In genomic region chr14:68249534-68250517, GRCh38 we compare ENCODE assay signal across 1 cellular context.
TF ChIP-seq lines count a peak whose summit lies in the region.

No MANE protein-coding gene starts in this region.

TF ChIP-seq in SK-N-SH, 30 proteins besides CTCF, POLR2A, EP300 and RAD21 (continued from another document):
- no peak for TF ChIP-seq TEAD4 (IDR thresholded peaks at IDR 0.05; ENCODE audit: borderline replicate concordance, insufficient read depth)
- TF ChIP-seq MXI1 (IDR thresholded peaks at IDR 0.05; ENCODE audit: low read depth, low read length), result no peak
- TF ChIP-seq NRF1 (IDR thresholded peaks at IDR 0.05; ENCODE audit: low read depth, low read length), result no peak
- TF ChIP-seq ZBTB33 (IDR thresholded peaks at IDR 0.05; ENCODE audit: borderline replicate concordance, low read depth), result no peak
- 0 out of 2 replicates have a peak, but pooled peaks have one; percentile 42 for TF ChIP-seq FOXM1 (IDR thresholded peaks at IDR 0.05; ENCODE audit: low read depth)
- TF ChIP-seq MAX (IDR thresholded peaks at IDR 0.05; ENCODE audit: low read depth), result no peak
- TF ChIP-seq EZH2phosphoT487 (IDR thresholded peaks at IDR 0.05; ENCODE audit: borderline replicate concordance, low read depth), result no peak
- no peak for TF ChIP-seq SMC3 (IDR thresholded peaks at IDR 0.05; ENCODE audit: low read depth, low read length)
- no peak for TF ChIP-seq RCOR1 (IDR thresholded peaks at IDR 0.05; ENCODE audit: low read length)
- TF ChIP-seq TCF12 (IDR thresholded peaks at IDR 0.05), result peak; percentile 56; the same call in 1 of the 2 replicates
- TF ChIP-seq RXRA (IDR thresholded peaks at IDR 0.05; ENCODE audit: borderline replicate concordance, low read depth), result 0 out of 2 replicates have a peak, but pooled peaks have one; percentile 5
- TF ChIP-seq MEF2A (IDR thresholded peaks at IDR 0.05; ENCODE audit: borderline replicate concordance, low read depth), result peak; percentile 89
- TF ChIP-seq USF2 (IDR thresholded peaks at IDR 0.05; ENCODE audit: borderline replicate concordance, low read depth, low read length), result no peak
